In genomic region chr16:87057951-87058560, GRCh38 we compare ENCODE assay signal across 14 cellular contexts.
"Had no signal": no experiment of that assay in that cellular context is flagged by ENCODE, and none has a peak within 500 bp of the region (broad histone marks: within the 10 kb centered on the region; RNA-seq: fewer than 3 reads in every experiment).

No MANE protein-coding gene starts in this region.

- H3K9me3 ChIP-seq: colonic mucosa, mucosa of descending colon, ovary, thoracic aorta had no signal

- H2AFZ ChIP-seq: hepatocyte had no signal

- H3K27me3 ChIP-seq: ovary had no signal

- ATAC-seq: mucosa of descending colon; naive thymus-derived CD8-positive, alpha-beta T cell; stimulated activated naive B cell treated with anti-CD40 and anti-IgM and Interleukin-4, amounts not matched to agents 10 μg/mL and 1 μg/mL and 100 μg/mL, for 72 hours; stimulated activated naive CD8-positive, alpha-beta T cell treated with anti-CD3 and anti-CD28 coated beads, Interleukin-15, amount 100 ng/mL, for 72 hours had no signal

- H3K27ac ChIP-seq: colonic mucosa, hepatocyte, ovary, thoracic aorta, transverse colon had no signal

- H3K4me2 ChIP-seq: hepatocyte had no signal

- H3K4me3 ChIP-seq: colonic mucosa, hepatocyte, mucosa of descending colon, ovary, thoracic aorta, transverse colon had no signal

- H3K4me1 ChIP-seq: colonic mucosa, transverse colon had no signal

- H3K36me3 ChIP-seq: colonic mucosa, ovary, thoracic aorta, transverse colon had no signal

- DNase-seq: colonic mucosa; effector CD4-positive, alpha-beta T cell; foreskin melanocyte; kidney glomerular epithelial cell; mammary epithelial cell; mucosa of descending colon; stimulated activated CD4-positive, alpha-beta T cell treated with anti-CD3 and anti-CD28 coated beads, Interleukin-4, amount 100 ng/mL, for 4 hours; stimulated activated naive B cell treated with anti-CD40 and anti-IgM and Interleukin-4, amounts not matched to agents 10 μg/mL and 1 μg/mL and 100 μg/mL, for 72 hours; stimulated activated naive CD8-positive, alpha-beta T cell treated with anti-CD3 and anti-CD28 coated beads, Interleukin-15, amount 100 ng/mL, for 72 hours; transverse colon had no signal
